Comparison of ENCODE assay signal across 8 cellular contexts in the genomic region with DNA sequence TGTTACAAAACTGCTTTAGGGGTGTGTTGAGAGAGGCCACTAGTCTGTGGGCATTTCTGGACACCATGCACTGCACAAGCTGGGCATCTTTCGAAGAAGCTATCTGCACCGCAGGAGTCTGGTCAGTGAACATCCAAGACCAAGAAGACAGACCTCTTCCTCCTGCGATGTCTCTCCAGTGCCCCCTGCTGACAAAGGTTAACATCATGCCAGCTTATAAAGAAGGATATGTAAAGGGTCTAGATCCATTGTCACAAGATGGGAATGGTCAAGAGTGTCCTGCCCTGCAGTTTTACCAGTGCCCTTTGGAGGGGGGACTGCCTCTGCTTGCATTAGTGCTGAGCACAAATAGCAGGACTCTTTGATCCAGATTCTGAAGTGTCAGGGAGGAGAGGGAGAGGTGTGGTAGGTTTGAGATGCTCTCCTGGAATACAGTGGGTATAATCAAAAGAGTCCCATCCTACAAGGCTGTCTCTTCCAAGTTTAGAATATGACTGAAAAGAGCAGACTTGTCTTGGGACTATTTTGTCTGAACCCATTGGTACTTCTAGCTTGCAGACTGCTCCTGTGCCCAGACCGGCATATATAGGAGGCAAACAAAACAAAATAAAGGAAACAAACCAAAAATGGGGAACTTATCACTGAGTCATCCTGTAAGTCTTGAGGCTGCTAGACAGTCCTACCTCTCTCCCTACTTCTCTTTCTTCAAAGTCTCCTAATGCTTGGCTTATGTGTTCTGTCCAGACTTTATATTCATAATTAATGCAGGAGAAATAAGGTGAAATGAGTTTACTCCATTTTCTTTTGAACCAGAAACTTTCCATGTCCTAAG.
DNase-seq lines count a peak whose midpoint lies in the region; ATAC-seq and FAIRE-seq lines count a peak whose summit lies in the region.

No MANE protein-coding gene starts in this region.

- H3K36me3 ChIP-seq in small intestine (ENCODE audit: control insufficient read depth in 2 of 2, insufficient read depth in 2 of 2, low read length in 2 of 2) = no peaks in the 10 kb centered on the region

- H3K9me3 ChIP-seq in small intestine (ENCODE audit: control insufficient read depth, low read depth) = no peaks in the 10 kb centered on the region

- DNase-seq in GM04504 (ENCODE audit: low read depth) (peak; percentile 58), HCEC 1CT (peak; percentile 34), NCI-H2029 (lab: John Stamatoyannopoulos, UW) (peak; percentile 25), left cardiac atrium (peak; percentile 35), small intestine (peak; percentile 31)
- peak; percentile 1 for DNase-seq in activated naive CD8-positive, alpha-beta T cell treated with anti-CD3 and anti-CD28 coated beads for 36 hours
- no peak for DNase-seq in stimulated activated naive CD4-positive, alpha-beta T cell (lab: John Stamatoyannopoulos, UW)
- DNase-seq in activated T-helper 1 cell treated with anti-CD3 and anti-CD28 coated beads, Interleukin-12 subunit alpha, Interleukin-12 subunit beta, Interleukin-2, Interleukin-4 antibody, amounts not matched to agents 30 ng/mL and 10 ng/mL and 1 ng/mL, durations not matched to agents 14 hours and 24 hours and 36 hours (ENCODE audit: low spot score) = no peak

- no peaks in the 10 kb centered on the region for H3K36me3 Mint-ChIP-seq in activated naive CD8-positive, alpha-beta T cell treated with anti-CD3 and anti-CD28 coated beads for 36 hours
- no peaks in the 10 kb centered on the region for H3K36me3 Mint-ChIP-seq in activated T-helper 1 cell treated with anti-CD3 and anti-CD28 coated beads, Interleukin-12 subunit alpha, Interleukin-12 subunit beta, Interleukin-2, Interleukin-4 antibody, amounts not matched to agents 30 ng/mL and 10 ng/mL and 1 ng/mL, durations not matched to agents 14 hours and 24 hours and 36 hours (ENCODE audit: low read depth)

- H3K4me1 Mint-ChIP-seq in activated naive CD8-positive, alpha-beta T cell treated with anti-CD3 and anti-CD28 coated beads for 36 hours = no peaks in the 10 kb centered on the region
- H3K4me1 Mint-ChIP-seq in activated T-helper 1 cell treated with anti-CD3 and anti-CD28 coated beads, Interleukin-12 subunit alpha, Interleukin-12 subunit beta, Interleukin-2, Interleukin-4 antibody, amounts not matched to agents 30 ng/mL and 10 ng/mL and 1 ng/mL, durations not matched to agents 14 hours and 24 hours and 36 hours (ENCODE audit: low read depth) = no peaks in the 10 kb centered on the region

- no peak for FAIRE-seq in small intestine (lab: Jason Lieb, UNC)

- H3K9me3 Mint-ChIP-seq in activated naive CD8-positive, alpha-beta T cell treated with anti-CD3 and anti-CD28 coated beads for 36 hours = no peaks in the 10 kb centered on the region
- H3K9me3 Mint-ChIP-seq in activated T-helper 1 cell treated with anti-CD3 and anti-CD28 coated beads, Interleukin-12 subunit alpha, Interleukin-12 subunit beta, Interleukin-2, Interleukin-4 antibody, amounts not matched to agents 30 ng/mL and 10 ng/mL and 1 ng/mL, durations not matched to agents 14 hours and 24 hours and 36 hours = no peaks in the 10 kb centered on the region

- H3K27me3 Mint-ChIP-seq in activated naive CD8-positive, alpha-beta T cell treated with anti-CD3 and anti-CD28 coated beads for 36 hours = no peaks in the 10 kb centered on the region
- H3K27me3 Mint-ChIP-seq in activated T-helper 1 cell treated with anti-CD3 and anti-CD28 coated beads, Interleukin-12 subunit alpha, Interleukin-12 subunit beta, Interleukin-2, Interleukin-4 antibody, amounts not matched to agents 30 ng/mL and 10 ng/mL and 1 ng/mL, durations not matched to agents 14 hours and 24 hours and 36 hours (ENCODE audit: insufficient read depth) = no peaks in the 10 kb centered on the region

- intact Hi-C loops in left cardiac atrium (cut with DNase I) = no loop called here
- intact Hi-C loops in activated T-helper 1 cell treated with anti-CD3 and anti-CD28 coated beads, Interleukin-12 subunit alpha, Interleukin-12 subunit beta, Interleukin-2, Interleukin-4 antibody, amounts not matched to agents 30 ng/mL and 10 ng/mL and 1 ng/mL, durations not matched to agents 14 hours and 24 hours and 36 hours (cut with micrococcal nuclease) = no loop called here

- H3K27ac Mint-ChIP-seq in activated naive CD8-positive, alpha-beta T cell treated with anti-CD3 and anti-CD28 coated beads for 36 hours = no peak overlapping the region
- no peak overlapping the region for H3K27ac Mint-ChIP-seq in activated T-helper 1 cell treated with anti-CD3 and anti-CD28 coated beads, Interleukin-12 subunit alpha, Interleukin-12 subunit beta, Interleukin-2, Interleukin-4 antibody, amounts not matched to agents 30 ng/mL and 10 ng/mL and 1 ng/mL, durations not matched to agents 14 hours and 24 hours and 36 hours

- H3K27ac ChIP-seq in small intestine (ENCODE audit: low read depth in 1 of 2, low read length in 1 of 2) = no peak overlapping the region

- H3K4me3 Mint-ChIP-seq in activated naive CD8-positive, alpha-beta T cell treated with anti-CD3 and anti-CD28 coated beads for 36 hours = no peak overlapping the region
- no peak overlapping the region for H3K4me3 Mint-ChIP-seq in activated T-helper 1 cell treated with anti-CD3 and anti-CD28 coated beads, Interleukin-12 subunit alpha, Interleukin-12 subunit beta, Interleukin-2, Interleukin-4 antibody, amounts not matched to agents 30 ng/mL and 10 ng/mL and 1 ng/mL, durations not matched to agents 14 hours and 24 hours and 36 hours

- 36 to 47% (median 41%) methylated on average over 4 of the region's 4 CpGs for WGBS in small intestine, 3 donors

- H3K4me3 ChIP-seq in small intestine (ENCODE audit: low read depth in 1 of 2, low read length in 2 of 2) = no peak overlapping the region

- no peaks in the 10 kb centered on the region for H3K27me3 ChIP-seq in small intestine (ENCODE audit: control insufficient read depth in 2 of 2, insufficient read depth in 2 of 2, low read length in 2 of 2)

- ATAC-seq in left cardiac atrium = peak; percentile 38 to 66

- no peaks in the 10 kb centered on the region for H3K4me1 ChIP-seq in small intestine (ENCODE audit: control insufficient read depth in 2 of 2, insufficient read depth in 1 of 2, low read depth in 1 of 2, low read length in 1 of 2)

Comparison
In these comparisons a context has a peak if more than half of its experiments do, and no peak if none do; other contexts are left out.
1. DNase-seq: peak in GM04504 (single experiment), HCEC 1CT (single experiment), NCI-H2029 (single experiment), activated naive CD8-positive, alpha-beta T cell treated with anti-CD3 and anti-CD28 coated beads for 36 hours (single experiment), left cardiac atrium (single experiment) and small intestine (single experiment); none in stimulated activated naive CD4-positive, alpha-beta T cell (0 of 6) and activated T-helper 1 cell treated with anti-CD3 and anti-CD28 coated beads, Interleukin-12 subunit alpha, Interleukin-12 subunit beta, Interleukin-2, Interleukin-4 antibody, amounts not matched to agents 30 ng/mL and 10 ng/mL and 1 ng/mL, durations not matched to agents 14 hours and 24 hours and 36 hours (single experiment).